Comparison of ENCODE assay signal across 1 cellular context in the genomic region with DNA sequence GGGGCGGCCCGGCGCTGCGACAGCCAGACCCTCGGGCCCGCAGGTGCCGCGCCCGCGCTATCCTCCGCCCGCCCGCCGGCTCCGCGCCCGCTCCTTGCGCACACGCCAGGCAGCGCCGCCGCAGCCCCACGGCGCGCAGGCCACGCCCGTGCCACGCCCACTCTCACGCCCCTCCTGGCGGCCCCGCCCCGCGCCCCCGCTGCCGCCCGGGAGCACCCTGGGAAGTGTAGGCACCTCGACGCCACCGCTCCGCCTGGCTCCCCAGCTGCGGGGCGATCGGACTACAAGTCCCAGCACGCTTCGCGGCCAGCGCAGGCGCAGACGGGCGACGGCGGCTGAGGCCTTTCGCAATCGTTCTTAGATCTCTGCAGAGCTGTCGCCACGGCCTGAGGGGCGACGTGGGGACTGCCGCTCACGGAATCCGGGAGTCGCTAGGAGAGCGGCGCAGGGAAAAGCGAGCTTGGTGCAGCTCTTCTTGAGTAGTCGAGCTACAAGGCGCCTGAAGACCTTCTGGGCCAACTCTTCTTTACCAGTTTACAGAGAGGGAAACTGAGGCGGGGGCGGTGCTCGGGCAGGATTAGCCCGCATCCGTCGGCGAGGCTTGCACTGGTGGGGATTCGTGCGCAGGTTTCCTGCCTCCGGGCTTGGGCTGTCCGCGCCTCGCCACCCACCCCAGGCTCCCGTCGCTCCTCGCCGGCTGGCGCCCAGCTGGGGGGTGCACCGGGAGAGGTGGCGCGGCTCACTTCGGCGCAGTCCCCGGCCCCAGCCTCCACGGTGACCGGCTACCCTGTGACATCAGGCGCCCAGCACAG.
TF ChIP-seq lines count a peak whose summit lies in the region.

ABLIM2 (minus strand) TSS at position 104 of the 812 bp plus-strand sequence. CDS start 124 bp downstream, outside the sequence.

TF ChIP-seq in HepG2, 621 proteins besides CTCF, POLR2A, EP300 and RAD21 (continued from another document and continues in another):
- TF ChIP-seq, protein P1, sequence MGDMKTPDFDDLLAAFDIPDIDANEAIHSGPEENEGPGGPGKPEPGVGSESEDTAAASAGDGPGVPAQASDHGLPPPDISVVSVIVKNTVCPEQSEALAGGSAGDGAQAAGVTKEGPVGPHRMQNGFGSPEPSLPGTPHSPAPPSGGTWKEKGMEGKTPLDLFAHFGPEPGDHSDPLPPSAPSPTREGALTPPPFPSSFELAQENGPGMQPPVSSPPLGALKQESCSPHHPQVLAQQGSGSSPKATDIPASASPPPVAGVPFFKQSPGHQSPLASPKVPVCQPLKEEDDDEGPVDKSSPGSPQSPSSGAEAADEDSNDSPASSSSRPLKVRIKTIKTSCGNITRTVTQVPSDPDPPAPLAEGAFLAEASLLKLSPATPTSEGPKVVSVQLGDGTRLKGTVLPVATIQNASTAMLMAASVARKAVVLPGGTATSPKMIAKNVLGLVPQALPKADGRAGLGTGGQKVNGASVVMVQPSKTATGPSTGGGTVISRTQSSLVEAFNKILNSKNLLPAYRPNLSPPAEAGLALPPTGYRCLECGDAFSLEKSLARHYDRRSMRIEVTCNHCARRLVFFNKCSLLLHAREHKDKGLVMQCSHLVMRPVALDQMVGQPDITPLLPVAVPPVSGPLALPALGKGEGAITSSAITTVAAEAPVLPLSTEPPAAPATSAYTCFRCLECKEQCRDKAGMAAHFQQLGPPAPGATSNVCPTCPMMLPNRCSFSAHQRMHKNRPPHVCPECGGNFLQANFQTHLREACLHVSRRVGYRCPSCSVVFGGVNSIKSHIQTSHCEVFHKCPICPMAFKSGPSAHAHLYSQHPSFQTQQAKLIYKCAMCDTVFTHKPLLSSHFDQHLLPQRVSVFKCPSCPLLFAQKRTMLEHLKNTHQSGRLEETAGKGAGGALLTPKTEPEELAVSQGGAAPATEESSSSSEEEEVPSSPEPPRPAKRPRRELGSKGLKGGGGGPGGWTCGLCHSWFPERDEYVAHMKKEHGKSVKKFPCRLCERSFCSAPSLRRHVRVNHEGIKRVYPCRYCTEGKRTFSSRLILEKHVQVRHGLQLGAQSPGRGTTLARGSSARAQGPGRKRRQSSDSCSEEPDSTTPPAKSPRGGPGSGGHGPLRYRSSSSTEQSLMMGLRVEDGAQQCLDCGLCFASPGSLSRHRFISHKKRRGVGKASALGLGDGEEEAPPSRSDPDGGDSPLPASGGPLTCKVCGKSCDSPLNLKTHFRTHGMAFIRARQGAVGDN (CRISPR knock-in tag; IDR thresholded peaks at IDR 0.05) = peak; percentile 77
- 0 out of 2 replicates have a peak, but pooled peaks have one; percentile 61 for TF ChIP-seq ZNF205 (CRISPR knock-in tag; IDR thresholded peaks at IDR 0.05)
- no peak for TF ChIP-seq ZNF317 (CRISPR knock-in tag; IDR thresholded peaks at IDR 0.05)
- TF ChIP-seq ETV6 (CRISPR knock-in tag; conservative IDR thresholded peaks at IDR 0.05) = no peak
- 0 out of 2 replicates have a peak, but pooled peaks have one; percentile 43 for TF ChIP-seq SMAD3 (CRISPR knock-in tag; IDR thresholded peaks at IDR 0.05)
- peak; percentile 35; the same call in 1 of the 2 replicates for TF ChIP-seq RXRA (CRISPR knock-in tag; IDR thresholded peaks at IDR 0.05)
- TF ChIP-seq, protein P2, sequence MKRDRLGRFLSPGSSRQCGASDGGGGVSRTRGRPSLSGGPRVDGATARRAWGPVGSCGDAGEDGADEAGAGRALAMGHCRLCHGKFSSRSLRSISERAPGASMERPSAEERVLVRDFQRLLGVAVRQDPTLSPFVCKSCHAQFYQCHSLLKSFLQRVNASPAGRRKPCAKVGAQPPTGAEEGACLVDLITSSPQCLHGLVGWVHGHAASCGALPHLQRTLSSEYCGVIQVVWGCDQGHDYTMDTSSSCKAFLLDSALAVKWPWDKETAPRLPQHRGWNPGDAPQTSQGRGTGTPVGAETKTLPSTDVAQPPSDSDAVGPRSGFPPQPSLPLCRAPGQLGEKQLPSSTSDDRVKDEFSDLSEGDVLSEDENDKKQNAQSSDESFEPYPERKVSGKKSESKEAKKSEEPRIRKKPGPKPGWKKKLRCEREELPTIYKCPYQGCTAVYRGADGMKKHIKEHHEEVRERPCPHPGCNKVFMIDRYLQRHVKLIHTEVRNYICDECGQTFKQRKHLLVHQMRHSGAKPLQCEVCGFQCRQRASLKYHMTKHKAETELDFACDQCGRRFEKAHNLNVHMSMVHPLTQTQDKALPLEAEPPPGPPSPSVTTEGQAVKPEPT (CRISPR knock-in tag; IDR thresholded peaks at IDR 0.05; ENCODE audit: low read depth) = no peak
- 0 out of 2 replicates have a peak, but pooled peaks have one; percentile 39 for TF ChIP-seq ZMAT3 (CRISPR knock-in tag; conservative IDR thresholded peaks at IDR 0.05)
- 0 out of 2 replicates have a peak, but pooled peaks have one; percentile 26 for TF ChIP-seq DPF2 (CRISPR knock-in tag; IDR thresholded peaks at IDR 0.05; ENCODE audit: borderline replicate concordance, low read depth)
- peak; percentile 97 for TF ChIP-seq SP4 (CRISPR knock-in tag; IDR thresholded peaks at IDR 0.05)
- TF ChIP-seq RBFOX2 (IDR thresholded peaks at IDR 0.05; ENCODE audit: low read depth, low read length) = peak; percentile 62; the same call in 1 of the 2 replicates
- TF ChIP-seq MYPOP (CRISPR knock-in tag; IDR thresholded peaks at IDR 0.05) = peak; percentile 78
- TF ChIP-seq, protein P3, sequence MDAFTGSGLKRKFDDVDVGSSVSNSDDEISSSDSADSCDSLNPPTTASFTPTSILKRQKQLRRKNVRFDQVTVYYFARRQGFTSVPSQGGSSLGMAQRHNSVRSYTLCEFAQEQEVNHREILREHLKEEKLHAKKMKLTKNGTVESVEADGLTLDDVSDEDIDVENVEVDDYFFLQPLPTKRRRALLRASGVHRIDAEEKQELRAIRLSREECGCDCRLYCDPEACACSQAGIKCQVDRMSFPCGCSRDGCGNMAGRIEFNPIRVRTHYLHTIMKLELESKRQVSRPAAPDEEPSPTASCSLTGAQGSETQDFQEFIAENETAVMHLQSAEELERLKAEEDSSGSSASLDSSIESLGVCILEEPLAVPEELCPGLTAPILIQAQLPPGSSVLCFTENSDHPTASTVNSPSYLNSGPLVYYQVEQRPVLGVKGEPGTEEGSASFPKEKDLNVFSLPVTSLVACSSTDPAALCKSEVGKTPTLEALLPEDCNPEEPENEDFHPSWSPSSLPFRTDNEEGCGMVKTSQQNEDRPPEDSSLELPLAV (CRISPR knock-in tag; conservative IDR thresholded peaks at IDR 0.05; ENCODE audit: low read depth) = no peak
- 0 out of 2 replicates have a peak, but pooled peaks have one; percentile 33 for TF ChIP-seq ZNF503 (CRISPR knock-in tag; IDR thresholded peaks at IDR 0.05)
- TF ChIP-seq NR2C2 (CRISPR knock-in tag; IDR thresholded peaks at IDR 0.05; ENCODE audit: borderline replicate concordance) = peak; percentile 89
- TF ChIP-seq, protein P4, sequence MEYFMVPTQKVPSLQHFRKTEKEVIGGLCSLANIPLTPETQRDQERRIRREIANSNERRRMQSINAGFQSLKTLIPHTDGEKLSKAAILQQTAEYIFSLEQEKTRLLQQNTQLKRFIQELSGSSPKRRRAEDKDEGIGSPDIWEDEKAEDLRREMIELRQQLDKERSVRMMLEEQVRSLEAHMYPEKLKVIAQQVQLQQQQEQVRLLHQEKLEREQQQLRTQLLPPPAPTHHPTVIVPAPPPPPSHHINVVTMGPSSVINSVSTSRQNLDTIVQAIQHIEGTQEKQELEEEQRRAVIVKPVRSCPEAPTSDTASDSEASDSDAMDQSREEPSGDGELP (IDR thresholded peaks at IDR 0.05; ENCODE audit: borderline replicate concordance, low read depth) = peak; percentile 36; the same call in 1 of the 2 replicates
- no peak for TF ChIP-seq ZNF251 (CRISPR knock-in tag; IDR thresholded peaks at IDR 0.05)
- peak; percentile 60; the same call in 1 of the 2 replicates for TF ChIP-seq IRF2 (CRISPR knock-in tag; IDR thresholded peaks at IDR 0.05)
- TF ChIP-seq ZNF639 (CRISPR knock-in tag; conservative IDR thresholded peaks at IDR 0.05) = peak; percentile 36; the same call in 1 of the 2 replicates
- TF ChIP-seq ZNF572 (CRISPR knock-in tag; IDR thresholded peaks at IDR 0.05) = peak; percentile 90; the same call in 1 of the 2 replicates
- TF ChIP-seq MYC (CRISPR knock-in tag; IDR thresholded peaks at IDR 0.05; ENCODE audit: borderline replicate concordance) = peak; percentile 56; the same call in 1 of the 2 replicates
- TF ChIP-seq KLF16 (CRISPR knock-in tag; IDR thresholded peaks at IDR 0.05) = 0 out of 4 replicates have a peak, but pooled peaks of 1 of the 2 experiments have one; percentile 44
- TF ChIP-seq PPARG (CRISPR knock-in tag; conservative IDR thresholded peaks at IDR 0.05) = 0 out of 2 replicates have a peak, but pooled peaks have one; percentile 23
- no peak for TF ChIP-seq ZC3H4 (CRISPR knock-in tag; IDR thresholded peaks at IDR 0.05; ENCODE audit: borderline replicate concordance)
- TF ChIP-seq CEBPB (IDR thresholded peaks at IDR 0.05; ENCODE audit: borderline replicate concordance, low read depth, low read length) = peak; percentile 100
- peak; percentile 46; the same call in 1 of the 2 replicates for TF ChIP-seq SPEN (CRISPR knock-in tag; IDR thresholded peaks at IDR 0.05; ENCODE audit: low read depth)
- TF ChIP-seq, protein P5, sequence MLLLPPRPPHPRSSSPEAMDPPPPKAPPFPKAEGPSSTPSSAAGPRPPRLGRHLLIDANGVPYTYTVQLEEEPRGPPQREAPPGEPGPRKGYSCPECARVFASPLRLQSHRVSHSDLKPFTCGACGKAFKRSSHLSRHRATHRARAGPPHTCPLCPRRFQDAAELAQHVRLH (CRISPR knock-in tag; IDR thresholded peaks at IDR 0.05; ENCODE audit: borderline replicate concordance, low read depth) = peak; percentile 21; the same call in 1 of the 2 replicates
- 0 out of 2 replicates have a peak, but pooled peaks have one; percentile 68 for TF ChIP-seq ZNF510 (CRISPR knock-in tag; IDR thresholded peaks at IDR 0.05; ENCODE audit: low read depth)
- peak; percentile 58; the same call in 1 of the 2 replicates for TF ChIP-seq HIVEP1 (CRISPR knock-in tag; IDR thresholded peaks at IDR 0.05)
- 0 out of 2 replicates have a peak, but pooled peaks have one; percentile 20 for TF ChIP-seq ZMYM4 (CRISPR knock-in tag; IDR thresholded peaks at IDR 0.05)
- peak; percentile 56; the same call in 1 of the 2 replicates for TF ChIP-seq PATZ1 (CRISPR knock-in tag; IDR thresholded peaks at IDR 0.05)
- TF ChIP-seq ATF7-NPFF (CRISPR knock-in tag; IDR thresholded peaks at IDR 0.05; ENCODE audit: low read depth) = peak; percentile 81; the same call in 1 of the 2 replicates
- TF ChIP-seq ELF3 (CRISPR knock-in tag; IDR thresholded peaks at IDR 0.05) = 0 out of 2 replicates have a peak, but pooled peaks have one; percentile 15
- peak; percentile 48 for TF ChIP-seq TAF1 (CRISPR knock-in tag; IDR thresholded peaks at IDR 0.05)
- TF ChIP-seq ZNF788 (CRISPR knock-in tag; IDR thresholded peaks at IDR 0.05; ENCODE audit: borderline replicate concordance) = peak; percentile 64; the same call in 1 of the 2 replicates
- no peak for TF ChIP-seq FLYWCH1 (CRISPR knock-in tag; IDR thresholded peaks at IDR 0.05)
- 0 out of 2 replicates have a peak, but pooled peaks have one; percentile 29 for TF ChIP-seq REL (CRISPR knock-in tag; conservative IDR thresholded peaks at IDR 0.05)
- TF ChIP-seq TGIF2 (CRISPR knock-in tag; IDR thresholded peaks at IDR 0.05) = peak; percentile 24; the same call in 1 of the 2 replicates
- TF ChIP-seq MAZ (IDR thresholded peaks at IDR 0.05; ENCODE audit: borderline replicate concordance, low read depth, low read length) = peak; percentile 69; the same call in 1 of the 2 replicates
- peak; percentile 85 for TF ChIP-seq MAZ (CRISPR knock-in tag; IDR thresholded peaks at IDR 0.05; ENCODE audit: low read depth)
- no peak; the same call in 1 of the 2 replicates for TF ChIP-seq HDAC1 (CRISPR knock-in tag; IDR thresholded peaks at IDR 0.05)
- peak; percentile 39; the same call in 1 of the 2 replicates for TF ChIP-seq MED1 (CRISPR knock-in tag; IDR thresholded peaks at IDR 0.05)
- no peak for TF ChIP-seq PHF21A (CRISPR knock-in tag; IDR thresholded peaks at IDR 0.05)
- TF ChIP-seq HNRNPLL (IDR thresholded peaks at IDR 0.05; ENCODE audit: low read depth, low read length, poor library complexity, severe bottlenecking) = peak; percentile 97
